1 cellular context compared by ENCODE assay signal in the genomic region with DNA sequence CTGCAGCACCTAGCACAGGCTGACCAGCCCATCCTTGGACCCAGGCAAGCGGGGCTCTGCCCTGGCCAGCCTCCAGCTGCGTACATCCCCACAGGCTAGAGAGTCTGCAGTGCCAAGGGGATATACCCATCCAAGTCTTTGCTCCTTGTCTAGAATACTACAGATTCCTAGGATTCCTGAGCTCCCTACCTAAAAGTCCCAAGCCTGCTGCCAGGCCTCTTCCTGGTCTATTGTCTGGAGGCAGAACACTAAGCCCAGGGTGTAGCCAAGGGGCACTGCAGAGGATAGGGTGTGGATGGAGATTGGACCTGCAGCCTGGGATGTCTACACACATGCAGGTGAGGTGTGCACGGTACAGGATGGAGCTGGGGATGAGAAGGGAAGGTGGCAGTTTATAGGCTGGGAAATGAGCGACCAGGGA.
TF ChIP-seq lines count a peak whose summit lies in the region.

No MANE protein-coding gene starts in this region.

TF ChIP-seq in GM23338, 12 proteins besides CTCF, POLR2A, EP300 and RAD21 (continued from another document):
- TF ChIP-seq, protein P1, sequence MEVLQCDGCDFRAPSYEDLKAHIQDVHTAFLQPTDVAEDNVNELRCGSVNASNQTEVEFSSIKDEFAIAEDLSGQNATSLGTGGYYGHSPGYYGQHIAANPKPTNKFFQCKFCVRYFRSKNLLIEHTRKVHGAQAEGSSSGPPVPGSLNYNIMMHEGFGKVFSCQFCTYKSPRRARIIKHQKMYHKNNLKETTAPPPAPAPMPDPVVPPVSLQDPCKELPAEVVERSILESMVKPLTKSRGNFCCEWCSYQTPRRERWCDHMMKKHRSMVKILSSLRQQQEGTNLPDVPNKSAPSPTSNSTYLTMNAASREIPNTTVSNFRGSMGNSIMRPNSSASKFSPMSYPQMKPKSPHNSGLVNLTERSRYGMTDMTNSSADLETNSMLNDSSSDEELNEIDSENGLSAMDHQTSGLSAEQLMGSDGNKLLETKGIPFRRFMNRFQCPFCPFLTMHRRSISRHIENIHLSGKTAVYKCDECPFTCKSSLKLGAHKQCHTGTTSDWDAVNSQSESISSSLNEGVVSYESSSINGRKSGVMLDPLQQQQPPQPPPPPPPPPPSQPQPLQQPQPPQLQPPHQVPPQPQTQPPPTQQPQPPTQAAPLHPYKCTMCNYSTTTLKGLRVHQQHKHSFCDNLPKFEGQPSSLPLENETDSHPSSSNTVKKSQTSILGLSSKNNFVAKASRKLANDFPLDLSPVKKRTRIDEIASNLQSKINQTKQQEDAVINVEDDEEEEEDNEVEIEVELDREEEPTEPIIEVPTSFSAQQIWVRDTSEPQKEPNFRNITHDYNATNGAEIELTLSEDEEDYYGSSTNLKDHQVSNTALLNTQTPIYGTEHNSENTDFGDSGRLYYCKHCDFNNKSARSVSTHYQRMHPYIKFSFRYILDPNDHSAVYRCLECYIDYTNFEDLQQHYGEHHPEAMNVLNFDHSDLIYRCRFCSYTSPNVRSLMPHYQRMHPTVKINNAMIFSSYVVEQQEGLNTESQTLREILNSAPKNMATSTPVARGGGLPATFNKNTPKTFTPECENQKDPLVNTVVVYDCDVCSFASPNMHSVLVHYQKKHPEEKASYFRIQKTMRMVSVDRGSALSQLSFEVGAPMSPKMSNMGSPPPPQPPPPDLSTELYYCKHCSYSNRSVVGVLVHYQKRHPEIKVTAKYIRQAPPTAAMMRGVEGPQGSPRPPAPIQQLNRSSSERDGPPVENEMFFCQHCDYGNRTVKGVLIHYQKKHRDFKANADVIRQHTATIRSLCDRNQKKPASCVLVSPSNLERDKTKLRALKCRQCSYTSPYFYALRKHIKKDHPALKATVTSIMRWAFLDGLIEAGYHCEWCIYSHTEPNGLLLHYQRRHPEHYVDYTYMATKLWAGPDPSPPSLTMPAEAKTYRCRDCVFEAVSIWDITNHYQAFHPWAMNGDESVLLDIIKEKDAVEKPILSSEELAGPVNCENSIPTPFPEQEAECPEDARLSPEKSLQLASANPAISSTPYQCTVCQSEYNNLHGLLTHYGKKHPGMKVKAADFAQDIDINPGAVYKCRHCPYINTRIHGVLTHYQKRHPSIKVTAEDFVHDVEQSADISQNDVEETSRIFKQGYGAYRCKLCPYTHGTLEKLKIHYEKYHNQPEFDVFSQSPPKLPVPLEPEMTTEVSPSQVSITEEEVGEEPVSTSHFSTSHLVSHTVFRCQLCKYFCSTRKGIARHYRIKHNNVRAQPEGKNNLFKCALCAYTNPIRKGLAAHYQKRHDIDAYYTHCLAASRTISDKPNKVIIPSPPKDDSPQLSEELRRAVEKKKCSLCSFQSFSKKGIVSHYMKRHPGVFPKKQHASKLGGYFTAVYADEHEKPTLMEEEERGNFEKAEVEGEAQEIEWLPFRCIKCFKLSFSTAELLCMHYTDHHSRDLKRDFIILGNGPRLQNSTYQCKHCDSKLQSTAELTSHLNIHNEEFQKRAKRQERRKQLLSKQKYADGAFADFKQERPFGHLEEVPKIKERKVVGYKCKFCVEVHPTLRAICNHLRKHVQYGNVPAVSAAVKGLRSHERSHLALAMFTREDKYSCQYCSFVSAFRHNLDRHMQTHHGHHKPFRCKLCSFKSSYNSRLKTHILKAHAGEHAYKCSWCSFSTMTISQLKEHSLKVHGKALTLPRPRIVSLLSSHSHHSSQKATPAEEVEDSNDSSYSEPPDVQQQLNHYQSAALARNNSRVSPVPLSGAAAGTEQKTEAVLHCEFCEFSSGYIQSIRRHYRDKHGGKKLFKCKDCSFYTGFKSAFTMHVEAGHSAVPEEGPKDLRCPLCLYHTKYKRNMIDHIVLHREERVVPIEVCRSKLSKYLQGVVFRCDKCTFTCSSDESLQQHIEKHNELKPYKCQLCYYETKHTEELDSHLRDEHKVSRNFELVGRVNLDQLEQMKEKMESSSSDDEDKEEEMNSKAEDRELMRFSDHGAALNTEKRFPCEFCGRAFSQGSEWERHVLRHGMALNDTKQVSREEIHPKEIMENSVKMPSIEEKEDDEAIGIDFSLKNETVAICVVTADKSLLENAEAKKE (CRISPR knock-in tag; IDR thresholded peaks at IDR 0.05): no peak
- TF ChIP-seq EZH2 (IDR thresholded peaks at IDR 0.05; ENCODE audit: low read depth, unreplicated experiment) (no peak), ZNF331 (CRISPR knock-in tag; IDR thresholded peaks at IDR 0.05; ENCODE audit: low read depth) (no peak), JUNB (IDR thresholded peaks at IDR 0.05; ENCODE audit: unreplicated experiment) (no peak)
